28 cellular contexts compared by ENCODE assay signal in genomic region chr14:49057838-49058510, GRCh38.
"Had no signal": no experiment of that assay in that cellular context is flagged by ENCODE, and none has a peak within 500 bp of the region (broad histone marks: within the 10 kb centered on the region; RNA-seq: fewer than 3 reads in every experiment).

No MANE protein-coding gene starts in this region.

- H3K4me3 Mint-ChIP-seq: activated CD4-positive, alpha-beta memory T cell treated with anti-CD3 and anti-CD28 coated beads, Interleukin-2, amount 10 ng/mL, durations not matched to agents 7 days and 5 days; activated CD4-positive, alpha-beta T cell treated with anti-CD3 and anti-CD28 coated beads for 36 hours; activated CD4-positive, alpha-beta T cell treated with anti-CD3 and anti-CD28 coated beads, Interleukin-2, amount 10 ng/mL, durations not matched to agents 7 days and 5 days; activated naive CD8-positive, alpha-beta T cell; activated T-cell treated with anti-CD3 and anti-CD28 coated beads, Interleukin-2, amount 50 U/mL, for 24 hours; activated T-cell treated with anti-CD3 and anti-CD28 coated beads, Interleukin-2, amount 50 U/mL, for 72 hours; central memory CD8-positive, alpha-beta T cell; dendritic cell treated with granulocyte-macrophage colony-stimulating factor and Interleukin-4, amounts not matched to agents 40 ng/mL and 50 ng/mL, for 4 days; endodermal cell had no signal

- H3K9me3 ChIP-seq: esophagus muscularis mucosa, gastrocnemius medialis had no signal

- DNase-seq: activated CD4-positive, alpha-beta memory T cell treated with anti-CD3 and anti-CD28 coated beads, Interleukin-2, amount 10 ng/mL, durations not matched to agents 7 days and 5 days; activated CD4-positive, alpha-beta T cell treated with anti-CD3 and anti-CD28 coated beads for 36 hours; activated CD4-positive, alpha-beta T cell treated with anti-CD3 and anti-CD28 coated beads, Interleukin-2, amount 10 ng/mL, durations not matched to agents 7 days and 5 days; activated CD4-positive, alpha-beta T cell treated with anti-CD3 and anti-CD28 coated beads, Interleukin-2, amount 50 U/mL, for 4 hours; activated CD4-positive, CD25-positive, alpha-beta regulatory T cell; activated CD4-positive, CD25-positive, alpha-beta regulatory T cell treated with anti-CD3 and anti-CD28 coated beads, Interleukin-2, amount 50 U/mL, for 72 hours; activated CD8-positive, alpha-beta memory T cell treated with anti-CD3 and anti-CD28 coated beads, Interleukin-2, amount 50 U/mL, for 48 hours; activated gamma-delta T cell treated with Interleukin-2 at 50 U/mL for 16 hours; activated naive CD4-positive, alpha-beta T cell treated with anti-CD3 and anti-CD28 coated beads, Interleukin-2, amount 50 U/mL, for 16 hours; activated naive CD4-positive, alpha-beta T cell treated with Interleukin-2 at 50 U/mL for 16 hours; activated T-cell treated with anti-CD3 and anti-CD28 coated beads for 4 hours; activated T-cell treated with anti-CD3 and anti-CD28 coated beads, Interleukin-2, amount 50 U/mL, for 24 hours; activated T-cell treated with anti-CD3 and anti-CD28 coated beads, Interleukin-2, amount 50 U/mL, for 72 hours; amniotic stem cell; anterior cingulate cortex; brain microvascular endothelial cell; dorsolateral prefrontal cortex; effector memory CD4-positive, alpha-beta T cell; endodermal cell; foreskin keratinocyte; gastrocnemius medialis; glutamatergic neuron; T-helper 2 cell had no signal

- H3K27ac Mint-ChIP-seq: activated CD4-positive, alpha-beta memory T cell treated with anti-CD3 and anti-CD28 coated beads, Interleukin-2, amount 10 ng/mL, durations not matched to agents 7 days and 5 days; activated CD4-positive, alpha-beta T cell treated with anti-CD3 and anti-CD28 coated beads for 36 hours; activated CD4-positive, alpha-beta T cell treated with anti-CD3 and anti-CD28 coated beads, Interleukin-2, amount 10 ng/mL, durations not matched to agents 7 days and 5 days; activated naive CD8-positive, alpha-beta T cell; activated T-cell treated with anti-CD3 and anti-CD28 coated beads, Interleukin-2, amount 50 U/mL, for 24 hours; activated T-cell treated with anti-CD3 and anti-CD28 coated beads, Interleukin-2, amount 50 U/mL, for 72 hours; dendritic cell treated with granulocyte-macrophage colony-stimulating factor and Interleukin-4, amounts not matched to agents 40 ng/mL and 50 ng/mL, for 4 days; endodermal cell had no signal

- ATAC-seq: activated CD4-positive, alpha-beta T cell treated with anti-CD3 and anti-CD28 coated beads for 36 hours; activated T-cell treated with anti-CD3 and anti-CD28 coated beads, Interleukin-2, amount 50 U/mL, for 72 hours; foreskin keratinocyte; gastrocnemius medialis had no signal

- H3K4me1 Mint-ChIP-seq: activated CD4-positive, alpha-beta memory T cell treated with anti-CD3 and anti-CD28 coated beads, Interleukin-2, amount 10 ng/mL, durations not matched to agents 7 days and 5 days; activated CD4-positive, alpha-beta T cell treated with anti-CD3 and anti-CD28 coated beads for 36 hours; activated CD4-positive, alpha-beta T cell treated with anti-CD3 and anti-CD28 coated beads, Interleukin-2, amount 10 ng/mL, durations not matched to agents 7 days and 5 days; central memory CD8-positive, alpha-beta T cell had no signal

- H3K4me1 ChIP-seq: esophagus muscularis mucosa, foreskin keratinocyte, gastrocnemius medialis had no signal

- H3K9me3 Mint-ChIP-seq: activated CD4-positive, alpha-beta T cell treated with anti-CD3 and anti-CD28 coated beads, Interleukin-2, amount 10 ng/mL, durations not matched to agents 7 days and 5 days; activated T-cell treated with anti-CD3 and anti-CD28 coated beads, Interleukin-2, amount 50 U/mL, for 24 hours; dendritic cell treated with granulocyte-macrophage colony-stimulating factor and Interleukin-4, amounts not matched to agents 40 ng/mL and 50 ng/mL, for 4 days; endodermal cell had no signal

- H3K27me3 ChIP-seq: brain microvascular endothelial cell, esophagus muscularis mucosa, foreskin keratinocyte, gastrocnemius medialis had no signal

- H3K27ac ChIP-seq: brain microvascular endothelial cell, coronary artery, dorsolateral prefrontal cortex, esophagus muscularis mucosa, foreskin keratinocyte, gastrocnemius medialis had no signal

- H3K36me3 Mint-ChIP-seq: activated naive CD8-positive, alpha-beta T cell had no signal

- H3K36me3 ChIP-seq: brain microvascular endothelial cell, esophagus muscularis mucosa, gastrocnemius medialis had no signal

- H3K4me3 ChIP-seq: coronary artery, dorsolateral prefrontal cortex, esophagus muscularis mucosa, gastrocnemius medialis had no signal

- H3K27me3 Mint-ChIP-seq: activated CD4-positive, alpha-beta memory T cell treated with anti-CD3 and anti-CD28 coated beads, Interleukin-2, amount 10 ng/mL, durations not matched to agents 7 days and 5 days; activated CD4-positive, alpha-beta T cell treated with anti-CD3 and anti-CD28 coated beads, Interleukin-2, amount 10 ng/mL, durations not matched to agents 7 days and 5 days; central memory CD8-positive, alpha-beta T cell; dendritic cell treated with granulocyte-macrophage colony-stimulating factor and Interleukin-4, amounts not matched to agents 40 ng/mL and 50 ng/mL, for 4 days had no signal
